Comparison of ENCODE assay signal across 28 cellular contexts in the genomic region with DNA sequence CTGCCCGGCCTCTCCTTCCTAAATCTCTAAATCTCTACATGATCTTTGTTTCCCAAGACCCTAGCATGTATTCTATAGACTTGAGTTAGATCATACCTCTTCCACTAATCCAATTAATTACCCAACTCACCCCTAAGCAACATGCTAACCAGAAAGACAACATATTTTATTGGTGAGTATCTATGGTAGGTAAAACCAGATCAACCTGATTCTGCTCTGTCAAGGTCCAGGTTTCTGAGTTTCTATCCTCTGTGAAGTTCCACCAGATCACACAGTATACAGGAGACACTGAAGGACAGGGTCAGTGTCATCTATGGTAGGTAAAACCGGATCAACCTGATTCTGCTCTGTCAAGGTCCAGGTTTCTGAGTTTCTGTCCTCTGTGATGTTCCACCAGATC.
"Had no signal": no experiment of that assay in that cellular context is flagged by ENCODE, and none has a peak within 500 bp of the region (broad histone marks: within the 10 kb centered on the region; RNA-seq: fewer than 3 reads in every experiment).

No MANE protein-coding gene starts in this region.

- DNase-seq: activated CD4-positive, alpha-beta memory T cell treated with anti-CD3 and anti-CD28 coated beads, Interleukin-2, amount 10 ng/mL, durations not matched to agents 7 days and 5 days; activated CD4-positive, alpha-beta T cell treated with anti-CD3 and anti-CD28 coated beads for 1 hour; activated CD4-positive, alpha-beta T cell treated with anti-CD3 and anti-CD28 coated beads, Interleukin-2, amount 10 ng/mL, durations not matched to agents 7 days and 5 days; activated CD8-positive, alpha-beta memory T cell treated with anti-CD3 and anti-CD28 coated beads, Interleukin-2, amount 50 U/mL, for 48 hours; activated T-cell treated with anti-CD3 and anti-CD28 coated beads, Interleukin-2, amount 50 U/mL, for 4 hours; cerebellar nuclear complex; colonic mucosa; effector CD8-positive, alpha-beta T cell; left lung; lower lobe of right lung; mesendoderm; natural killer cell; occipital lobe; psoas muscle; stimulated activated CD4-positive, alpha-beta T cell treated with anti-CD3 and anti-CD28 coated beads, Interleukin-15, amount 100 ng/mL, for 24 hours; stimulated activated CD4-positive, alpha-beta T cell treated with anti-CD3 and anti-CD28 coated beads, Interleukin-2, amount 100 ng/mL, for 24 hours; stimulated activated naive B cell treated with anti-CD40 and anti-IgM and Interleukin-4, amounts not matched to agents 10 μg/mL and 1 μg/mL and 100 μg/mL, for 72 hours; T-helper 17 cell; T1000; tibial artery had no signal

- H3K9me3 ChIP-seq: colonic mucosa, esophagus muscularis mucosa, left lung, lower lobe of right lung, psoas muscle, right atrium auricular region, suprapubic skin, tibial artery had no signal

- ATAC-seq: activated naive CD4-positive, alpha-beta T cell treated with anti-CD3 and anti-CD28 coated beads, Interleukin-2, amount 50 U/mL, for 72 hours; activated T-cell treated with anti-CD3 and anti-CD28 coated beads, Interleukin-2, amount 50 U/mL, for 4 hours; activated T-helper 17 cell treated with anti-CD3 and anti-CD28 coated beads, Interleukin-2, amount 50 U/mL, for 72 hours; left lung; lower lobe of right lung; natural killer cell; psoas muscle; stimulated activated naive B cell treated with anti-CD40 and anti-IgM and Interleukin-4, amounts not matched to agents 10 μg/mL and 1 μg/mL and 100 μg/mL, for 72 hours; T-helper 17 cell had no signal

- H3K27me3 ChIP-seq: colonic mucosa, esophagus muscularis mucosa, left lung, neural progenitor cell, right atrium auricular region, suprapubic skin, tibial artery had no signal

- H3K4me3 ChIP-seq: cardiac muscle cell, colonic mucosa, esophagus muscularis mucosa, left lung, lower lobe of right lung, neural progenitor cell, psoas muscle, right atrium auricular region, suprapubic skin, tibial artery had no signal

- H3K27ac ChIP-seq: cardiac muscle cell, colonic mucosa, esophagus muscularis mucosa, left lung, lower lobe of right lung, neural progenitor cell, parathyroid adenoma, psoas muscle, right atrium auricular region, suprapubic skin, tibial artery had no signal

- H3K36me3 ChIP-seq: cardiac muscle cell, colonic mucosa, esophagus muscularis mucosa, left lung, lower lobe of right lung, neural progenitor cell, right atrium auricular region, suprapubic skin, tibial artery had no signal

- H3K4me1 ChIP-seq: left lung, parathyroid adenoma, psoas muscle, right atrium auricular region, tibial artery had no signal
